ENCODE assay signal across 34 cellular contexts in the genomic region with DNA sequence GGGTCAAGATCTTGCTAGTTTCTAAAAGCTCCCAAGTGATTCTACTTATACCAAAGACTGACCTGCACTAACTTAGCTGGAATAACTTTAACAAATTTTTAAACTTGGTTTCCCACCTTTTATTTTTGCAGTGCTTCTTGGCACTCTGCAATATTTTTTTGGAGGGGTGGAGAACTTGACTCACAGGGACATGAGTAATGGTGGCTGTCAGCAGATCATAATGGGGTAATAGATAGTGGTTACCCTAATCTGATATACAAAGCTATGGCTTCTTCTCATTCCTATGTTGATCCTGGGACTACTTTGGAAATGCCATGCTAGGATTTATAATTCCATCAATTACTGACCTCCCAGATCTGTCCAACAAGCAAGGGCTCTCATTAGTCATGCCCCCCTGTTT.
"Had no signal": no experiment of that assay in that cellular context is flagged by ENCODE, and none has a peak within 500 bp of the region (broad histone marks: within the 10 kb centered on the region; RNA-seq: fewer than 3 reads in every experiment).

No MANE protein-coding gene starts in this region.

- ATAC-seq: effector memory CD8-positive, alpha-beta T cell; gastroesophageal sphincter; left colon; stimulated activated memory B cell treated with anti-CD40 and anti-IgM and Interleukin-4, amounts not matched to agents 10 μg/mL and 1 μg/mL and 100 μg/mL, for 72 hours; stimulated activated naive CD8-positive, alpha-beta T cell treated with anti-CD3 and anti-CD28 coated beads, Interleukin-15, amount 100 ng/mL, for 72 hours; T-helper 17 cell had no signal

- H3K9me3 ChIP-seq: gastroesophageal sphincter, neutrophil, ovary, prostate gland, thyroid gland had no signal

- H3K27me3 ChIP-seq: gastroesophageal sphincter, neutrophil, ovary, sigmoid colon, thyroid gland had no signal

- H3K27ac ChIP-seq: gastroesophageal sphincter, neutrophil, ovary, prostate gland, sigmoid colon, thyroid gland, WERI-Rb-1 had no signal

- H3K36me3 ChIP-seq: gastroesophageal sphincter, neutrophil, ovary, prostate gland, sigmoid colon, thyroid gland, WERI-Rb-1 had no signal

- H3K4me3 ChIP-seq: gastroesophageal sphincter, ovary, prostate gland, sigmoid colon, smooth muscle cell, thyroid gland had no signal

- FAIRE-seq: keratinocyte had no signal

- H3K4me1 ChIP-seq: gastroesophageal sphincter, prostate gland, sigmoid colon, thyroid gland had no signal

- DNase-seq: activated CD4-positive, alpha-beta memory T cell treated with anti-CD3 and anti-CD28 coated beads for 36 hours; activated CD4-positive, alpha-beta T cell treated with anti-CD3 and anti-CD28 coated beads, Interleukin-2, amount 10 ng/mL, durations not matched to agents 24 days and 14 days; activated CD4-positive, CD25-positive, alpha-beta regulatory T cell treated with anti-CD3 and anti-CD28 coated beads, Interleukin-2, amount 50 U/mL, for 72 hours; activated CD8-positive, alpha-beta memory T cell treated with anti-CD3 and anti-CD28 coated beads, Interleukin-2, amount 50 U/mL, for 4 hours; activated gamma-delta T cell; activated naive CD4-positive, alpha-beta T cell treated with anti-CD3 and anti-CD28 coated beads, Interleukin-2, amount 10 ng/mL, durations not matched to agents 7 days and 5 days; activated naive CD8-positive, alpha-beta T cell treated with anti-CD3 and anti-CD28 coated beads, Interleukin-2, amount 10 ng/mL, durations not matched to agents 7 days and 5 days; activated T-cell treated with anti-CD3 and anti-CD28 coated beads, Interleukin-2, amount 50 U/mL, for 1 hour; amniotic stem cell; caudate nucleus; cortex of kidney; effector memory CD8-positive, alpha-beta T cell; head of caudate nucleus; hippocampal formation; left colon; naive B cell; nephron progenitor cell; ovary; retina; sigmoid colon; stimulated activated CD4-positive, alpha-beta T cell treated with anti-CD3 and anti-CD28 coated beads, Interleukin-1b, Interleukin-23, amount 100 ng/mL, for 48 hours; stimulated activated CD4-positive, alpha-beta T cell treated with anti-CD3 and anti-CD28 coated beads, Interleukin-4, amount 100 ng/mL, for 4 hours; stimulated activated CD8-positive, alpha-beta memory T cell treated with anti-CD3 and anti-CD28 coated beads, Interleukin-4, amount 100 ng/mL, for 48 hours; stimulated activated naive CD8-positive, alpha-beta T cell treated with anti-CD3 and anti-CD28 coated beads, Interleukin-15, amount 100 ng/mL, for 72 hours; T-helper 17 cell; T1000; thyroid gland; WERI-Rb-1 had no signal
